8 cellular contexts compared by ENCODE assay signal in genomic region chr12:42145552-42146215, GRCh38. TPM values are rescaled to one million over a fixed set of nuclear protein-coding genes. Genes with fewer than 3 reads are reported as not detected.
DNase-seq lines count a peak whose midpoint lies in the region; ATAC-seq and TF ChIP-seq lines count a peak whose summit lies in the region.

No MANE protein-coding gene starts in this region.

- H3K9me2 ChIP-seq in OCI-LY7 (ENCODE audit: insufficient read depth, low read length): no peaks in the 10 kb centered on the region

- H3K4me3 ChIP-seq in OCI-LY7 (ENCODE audit: low read depth, low read length, poor library complexity, severe bottlenecking) (peak overlapping the region; percentile 98), epithelial cell of proximal tubule (ENCODE audit: low read depth, low read length) (peak overlapping the region; percentile 73), skeletal muscle satellite cell (ENCODE audit: low read length) (peak overlapping the region; percentile 88)

- no TSS peak for BruUV-seq in OCI-LY7 (replicated peaks; lab: Mats Ljungman, UMichigan)

- H3K4me2 ChIP-seq in OCI-LY7 (ENCODE audit: low read length) (peak overlapping the region; percentile 99), skeletal muscle satellite cell (ENCODE audit: low read length) (peak overlapping the region; percentile 95)

- H3K4me1 ChIP-seq in OCI-LY7 (ENCODE audit: insufficient read depth, low read length, poor library complexity, severe bottlenecking): peaks cover 23% of the 10 kb centered on the region
- H3K4me1 ChIP-seq in skeletal muscle satellite cell (ENCODE audit: control insufficient read depth, insufficient read depth, low read length): peaks cover 16% of the 10 kb centered on the region

- CTCF ChIA-PET in OCI-LY7 (lab: Charles Lee; ENCODE audit: unreplicated experiment): no interaction called here

- no peaks in the 10 kb centered on the region for H3K9me3 ChIP-seq in OCI-LY7 (ENCODE audit: low read length)
- H3K9me3 ChIP-seq in skeletal muscle satellite cell (replicated peaks; ENCODE audit: low read length): no peaks in the 10 kb centered on the region

- ATAC-seq in HG02884 (IDR thresholded peaks at IDR 0.05; ENCODE audit: unreplicated experiment) (no peak), HG03039 (IDR thresholded peaks at IDR 0.05; ENCODE audit: unreplicated experiment) (no peak)

- no peak overlapping the region for H3K9ac ChIP-seq in skeletal muscle satellite cell (ENCODE audit: low read depth, low read length)

- peaks cover 35% of the 10 kb centered on the region for H3K79me2 ChIP-seq in OCI-LY7 (ENCODE audit: insufficient read depth, low read depth, low read length)

- DNase-seq in NCI-H510A treated with DMSO at 0.1 percent for 48 hours (lab: John Stamatoyannopoulos, UW): peak; percentile 16
- no peak for DNase-seq in NCI-H510A (lab: John Stamatoyannopoulos, UW)
- DNase-seq in OCI-LY7 (ENCODE audit: low spot score): no peak
- no peak for DNase-seq in epithelial cell of proximal tubule (ENCODE audit: low read depth)
- no peak for DNase-seq in activated effector memory CD4-positive, alpha-beta T cell treated with anti-CD3 and anti-CD28 coated beads, Interleukin-2, amount 50 U/mL, for 16 hours

- no peak overlapping the region for H3K27ac ChIP-seq in OCI-LY7 (ENCODE audit: low read depth, low read length, poor library complexity, severe bottlenecking)

- H3K36me3 ChIP-seq in OCI-LY7 (ENCODE audit: insufficient read depth, low read length) (no peaks in the 10 kb centered on the region), skeletal muscle satellite cell (ENCODE audit: insufficient read depth, low read length) (no peaks in the 10 kb centered on the region)

- POLR2A ChIA-PET in OCI-LY7 (lab: Charles Lee): interaction anchor here (0.7 to 1.0 kb wide), 7 partner anchors 9 to 709 kb away, joined by 3 to 6 read pairs (median 4); no protein-coding TSS in a partner anchor

- H4K20me1 ChIP-seq in OCI-LY7 (ENCODE audit: insufficient read depth, low read length): peaks cover 14% of the 10 kb centered on the region

- H3K27me3 ChIP-seq in skeletal muscle satellite cell (ENCODE audit: control insufficient read depth, insufficient read depth, low read length): no peaks in the 10 kb centered on the region

- intact Hi-C loops in OCI-LY7 (cut with micrococcal nuclease; ENCODE audit: unreplicated experiment): loop anchor here (2.0 kb wide), 1 partner anchor 91 kb away; no protein-coding TSS in a partner anchor

- H2AFZ ChIP-seq in OCI-LY7 (ENCODE audit: low read length): peak overlapping the region; percentile 93

- TF ChIP-seq CTCF in OCI-LY7 (conservative IDR thresholded peaks at IDR 0.05; ENCODE audit: low read length) (peak; percentile 52; the same call in 1 of the 2 replicates), epithelial cell of proximal tubule (conservative IDR thresholded peaks at IDR 0.05; ENCODE audit: low read depth, low read length) (peak; percentile 32)

RNA-seq across cellular contexts. Expression of gene GXYLT1, which starts 1.0 kb away (rescaled TPM):
- 7.9 and 9.0 TPM in 2 replicates for total RNA-seq in OCI-LY7 (2014; rRNA removed; shearing (Covaris generic))
- total RNA-seq in OCI-LY7 (2022) (11.1 and 11.4 TPM in 2 replicates), epithelial cell of proximal tubule (9.6 and 13.5 TPM in 2 replicates)
- 9.6 and 14.2 TPM in 2 replicates for total RNA-seq in skeletal muscle satellite cell (2012; rRNA removed)
